In the genomic region with DNA sequence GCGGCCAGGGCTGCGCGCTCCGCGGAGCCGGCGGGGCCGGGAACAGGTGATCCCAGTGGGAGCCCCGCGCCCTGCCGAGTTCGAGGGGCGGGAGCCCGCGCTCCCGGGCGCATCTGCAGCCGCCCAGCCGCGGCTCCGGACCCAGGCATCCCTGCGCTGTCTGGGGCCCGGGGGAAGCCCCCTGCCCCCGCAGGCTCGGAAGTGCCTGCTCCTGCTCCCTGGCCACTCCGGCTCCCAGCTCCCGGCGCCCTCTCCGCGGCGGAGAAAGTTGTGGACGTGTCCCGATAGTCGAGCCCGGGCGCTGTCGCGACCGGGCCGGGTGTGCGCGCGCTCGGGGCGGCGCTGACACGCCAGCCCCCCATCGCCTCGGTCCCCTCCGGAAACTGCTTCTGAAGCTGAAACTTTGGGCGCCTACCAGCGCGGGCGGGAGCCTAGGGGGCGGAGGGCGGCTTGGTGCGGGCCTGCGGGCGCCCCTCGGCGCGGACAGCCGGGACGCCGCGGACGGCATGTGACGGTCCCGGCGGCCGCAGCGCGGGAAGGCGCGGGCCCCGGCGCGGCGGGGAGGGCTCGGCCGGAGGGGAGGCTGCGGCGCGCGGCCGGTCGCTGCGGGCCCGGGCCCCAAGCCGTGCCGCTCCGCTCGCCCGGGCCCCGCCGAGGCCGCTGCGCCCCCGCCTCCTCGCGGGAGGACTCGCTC, we compare ENCODE assay signal across 8 cellular contexts. TPM values are rescaled to one million over a fixed set of nuclear protein-coding genes. Genes with fewer than 3 reads are reported as not detected.
DNase-seq lines count a peak whose midpoint lies in the region; ATAC-seq and TF ChIP-seq lines count a peak whose summit lies in the region.

No MANE protein-coding gene starts in this region.

- H3K27me3 ChIP-seq in Peyer's patch (no peaks in the 10 kb centered on the region), ectodermal cell (ENCODE audit: control insufficient read depth, insufficient read depth, low read length, poor library complexity, severe bottlenecking) (peaks cover 56% of the 10 kb centered on the region)

- H3K4me1 ChIP-seq in Peyer's patch (peaks cover 0 to 27% (median 9%) of the 10 kb centered on the region in 4 donors), ectodermal cell (ENCODE audit: control insufficient read depth, insufficient read depth, low read length) (peaks cover 17% of the 10 kb centered on the region)

- H3K27ac ChIP-seq in Peyer's patch (peak overlapping the region; percentile 60 to 84 (median 72)), ectodermal cell (ENCODE audit: insufficient read depth, low read depth, low read length, poor library complexity, severe bottlenecking) (no peak overlapping the region)

- H3K4me3 ChIP-seq in Peyer's patch (peak overlapping the region; percentile 70 to 92 (median 84)), ectodermal cell (ENCODE audit: insufficient read depth, low read depth, low read length) (peak overlapping the region; percentile 53)

- H3K9me3 ChIP-seq in Peyer's patch (no peaks in the 10 kb centered on the region), ectodermal cell (ENCODE audit: control insufficient read depth, low read length) (no peaks in the 10 kb centered on the region)

- H3K4me3 Mint-ChIP-seq in natural killer cell = peak overlapping the region; percentile 53

- peaks cover 50 to 59% of the 10 kb centered on the region in 2 donors for H3K4me1 Mint-ChIP-seq in natural killer cell

- no peak overlapping the region for H3K27ac Mint-ChIP-seq in natural killer cell

- no peaks in the 10 kb centered on the region for H3K9me3 Mint-ChIP-seq in natural killer cell

- TF ChIP-seq CTCF in Peyer's patch (IDR thresholded peaks at IDR 0.05) (no peak), natural killer cell (IDR thresholded peaks at IDR 0.05) (no peak), omental fat pad (IDR thresholded peaks at IDR 0.05) (no peak)

- peak; percentile 74 for DNase-seq in activated effector memory CD4-positive, alpha-beta T cell treated with anti-CD3 and anti-CD28 coated beads, Interleukin-2, amount 50 U/mL, for 16 hours
- no peak for DNase-seq in activated effector memory CD4-positive, alpha-beta T cell treated with Interleukin-2 at 50 U/mL for 16 hours
- DNase-seq in Peyer's patch = peak in 1 of 3 donors; percentile 53
- DNase-seq in natural killer cell = peak; percentile 35
- no peak for DNase-seq in omental fat pad (ENCODE audit: low spot score)
- DNase-seq in DMS79 treated with DMSO at 0.1 percent for 48 hours (lab: John Stamatoyannopoulos, UW) = no peak
- no peak for DNase-seq in pons (ENCODE audit: low spot score)

- 0 to 1% methylated on average over 102 of the region's 102 CpGs for WGBS in ectodermal cell, 2 experiments

- TF ChIP-seq POLR2A in Peyer's patch (IDR thresholded peaks at IDR 0.05) = no peak

- intact Hi-C loops in natural killer cell (cut with micrococcal nuclease) = loop anchor here (5.0 to 10.0 kb wide), 2 partner anchors 85 to 178 kb away; no protein-coding TSS in a partner anchor

- H3K27me3 Mint-ChIP-seq in natural killer cell (ENCODE audit: low read depth in 2 of 2) = peaks cover 0 to 7% of the 10 kb centered on the region in 2 donors

- H3K36me3 Mint-ChIP-seq in natural killer cell = no peaks in the 10 kb centered on the region

- no peaks in the 10 kb centered on the region for H3K36me3 ChIP-seq in Peyer's patch
- no peaks in the 10 kb centered on the region for H3K36me3 ChIP-seq in ectodermal cell (ENCODE audit: control insufficient read depth, insufficient read depth, low read length)

- no peak for ATAC-seq in natural killer cell
- ATAC-seq in omental fat pad (ENCODE audit: low FRiP score) = no peak

RNA-seq across cellular contexts. Expression of gene MAN1C1, which starts 0.5 kb away (rescaled TPM):
- 10 to 100 TPM in 1 of 4 donors, 1 to 10 TPM in 3; 2.3 to 10.7 (median 6.7) TPM for total RNA-seq in Peyer's patch
- 4.7 TPM for polyA plus RNA-seq in ectodermal cell (2013, experiment 1 of 4)
- polyA plus RNA-seq in ectodermal cell (2013, experiment 2 of 4) = 6.1 TPM
- 4.7 TPM for polyA plus RNA-seq in ectodermal cell (2013, experiment 3 of 4)
- 7.0 TPM for polyA plus RNA-seq in ectodermal cell (2013, experiment 4 of 4)
- total RNA-seq in natural killer cell = 1 to 10 TPM; 3.6 to 7.5 (median 7.1) TPM
- total RNA-seq in omental fat pad = 10 to 100 TPM; 21.0 to 47.4 (median 24.4) TPM

Comparison
In these comparisons a context has a peak if more than half of its experiments do, and no peak if none do; other contexts are left out.
1. DNase-seq: peak in activated effector memory CD4-positive, alpha-beta T cell treated with anti-CD3 and anti-CD28 coated beads, Interleukin-2, amount 50 U/mL, for 16 hours (single experiment) and natural killer cell (single experiment); none in activated effector memory CD4-positive, alpha-beta T cell treated with Interleukin-2 at 50 U/mL for 16 hours (single experiment), omental fat pad (single experiment), DMS79 treated with DMSO at 0.1 percent for 48 hours (single experiment) and pons (single experiment).